Comparison of ENCODE assay signal across 8 cellular contexts in the genomic region with DNA sequence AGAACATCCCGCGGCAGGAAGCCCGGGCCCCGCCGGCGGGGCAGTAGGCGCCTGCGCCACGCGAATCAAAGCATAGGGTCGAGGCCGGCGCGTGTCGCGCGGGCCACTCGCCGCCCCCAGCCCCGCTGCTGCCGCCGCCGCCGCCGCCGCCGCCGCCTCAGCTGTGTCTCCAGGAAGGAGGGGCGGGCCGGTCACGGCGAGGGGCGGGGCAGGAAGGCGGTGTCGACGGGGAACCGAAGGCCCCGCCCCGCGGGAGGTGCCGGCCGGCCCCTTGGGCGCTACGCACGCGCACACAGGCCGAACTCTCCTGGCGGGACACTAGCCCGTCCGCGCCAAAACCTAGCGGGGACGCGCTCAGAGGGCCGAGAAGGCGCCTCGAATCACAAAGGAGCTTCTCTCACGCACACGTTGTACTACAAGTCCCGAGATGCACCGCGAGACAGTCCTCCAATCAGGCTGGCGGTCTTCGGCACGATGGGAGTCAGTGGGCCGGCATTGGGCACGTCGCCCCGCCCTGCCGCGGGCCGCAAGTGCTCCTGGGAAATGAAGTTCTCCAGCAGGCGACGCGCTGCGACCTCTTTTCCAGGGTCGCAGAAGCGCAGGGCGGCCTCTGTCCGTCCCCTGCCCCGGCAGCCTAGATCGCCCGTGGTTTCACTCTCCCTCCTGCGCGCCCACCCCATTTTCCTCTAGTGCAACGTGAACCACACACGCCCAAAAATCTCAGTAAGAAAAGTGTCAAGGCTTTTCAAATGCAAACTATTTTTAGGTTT.
A peak's percentile ranks its signal among the peaks of the same experiment; 100 is the strongest.
DNase-seq lines count a peak whose midpoint lies in the region; ATAC-seq and FAIRE-seq lines count a peak whose summit lies in the region.

TSS of gene RALGAPA2 (minus strand) at position 171 of the 770 bp plus-strand sequence. CDS start at position 7, 164 bp downstream.

- FAIRE-seq in GM19239 (lab: Jason Lieb, UNC), result peak; percentile 89

- peak; percentile 89 for ATAC-seq in HG03457 (IDR thresholded peaks at IDR 0.05; ENCODE audit: unreplicated experiment)

- peak; percentile 99 for DNase-seq in Ammon's horn (ENCODE audit: low spot score)
- peak; percentile 93 for DNase-seq in GM19239 (ENCODE audit: insufficient read length, low spot score)
- peak; percentile 97 for DNase-seq in NCI-H524 treated with DMSO at 0.1 percent for 48 hours (lab: John Stamatoyannopoulos, UW)
- DNase-seq in activated CD4-positive, alpha-beta T cell treated with anti-CD3 and anti-CD28 coated beads for 4 hours, result peak; percentile 95 to 96
- peak; percentile 93 for DNase-seq in kidney glomerular epithelial cell (lab: John Stamatoyannopoulos, UW)
- peak; percentile 78 to 98 for DNase-seq in stimulated activated CD4-positive, alpha-beta T cell treated with anti-CD3 and anti-CD28 coated beads, Interleukin-1b, Interleukin-23, amount 100 ng/mL, for 1 hour (ENCODE audit: low read depth in 2 of 2)

- peak within 1 kb of the TSS; percentile 96 for H3K27ac ChIP-seq in cingulate gyrus (ENCODE audit: low read depth, low read length)

Comparison
In these comparisons a context has a peak if more than half of its experiments do, and no peak if none do; other contexts are left out.
1. Peak in every context shown above with its lines: DNase-seq, ATAC-seq and H3K27ac ChIP-seq.